Comparison of ENCODE assay signal across 10 cellular contexts in the genomic region with DNA sequence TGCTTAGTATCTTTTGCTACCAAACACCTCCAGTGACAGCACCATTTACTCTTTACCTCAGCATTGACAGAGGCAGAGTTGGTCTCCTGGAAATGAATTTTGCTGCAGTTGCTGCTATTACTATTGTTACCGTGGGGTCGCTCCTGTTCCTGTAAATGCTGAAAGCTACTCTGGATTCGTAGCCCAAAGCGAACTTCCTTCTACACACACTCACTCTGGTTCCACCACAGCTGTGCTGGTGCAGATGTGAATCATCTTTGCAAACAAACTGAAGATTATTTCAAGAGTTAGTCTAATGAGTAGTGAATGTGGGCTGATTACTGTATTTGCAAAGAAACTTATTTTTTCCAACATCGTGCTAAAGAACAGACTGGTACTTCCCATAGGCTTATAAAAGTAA.
A peak's percentile ranks its signal among the peaks of the same experiment; 100 is the strongest.
DNase-seq lines count a peak whose midpoint lies in the region; ATAC-seq, FAIRE-seq and TF ChIP-seq lines count a peak whose summit lies in the region.
"Had no signal": no experiment of that assay in that cellular context is flagged by ENCODE, and none has a peak within 500 bp of the region (broad histone marks: within the 10 kb centered on the region; RNA-seq: fewer than 3 reads in every experiment).

No MANE protein-coding gene starts in this region.

- no peaks in the 10 kb centered on the region for H3K36me3 ChIP-seq in BJ (ENCODE audit: control insufficient read depth, insufficient read depth, low read length)
- H3K36me3 ChIP-seq: pancreas had no signal

- H3K4me3 ChIP-seq in BJ (ENCODE audit: low read depth, low read length) (no peak overlapping the region), fibroblast of mammary gland (ENCODE audit: control insufficient read depth, low read depth, low read length) (no peak overlapping the region)
- H3K4me3 ChIP-seq: pancreas had no signal

- H3K27me3 ChIP-seq in BJ (ENCODE audit: control insufficient read depth, insufficient read depth, low read length), result no peaks in the 10 kb centered on the region
- H3K27me3 ChIP-seq: pancreas had no signal

- no peak for FAIRE-seq in frontal cortex (lab: Jason Lieb, UNC)
- FAIRE-seq: pancreas had no signal

- peak; percentile 64 for DNase-seq in BJ (ENCODE audit: low read depth)
- peak; percentile 12 for DNase-seq in NCI-H748 treated with DMSO at 0.1 percent for 48 hours (lab: John Stamatoyannopoulos, UW)
- DNase-seq in fibroblast of mammary gland (ENCODE audit: low read depth), result peak; percentile 78
- DNase-seq in glomerular visceral epithelial cell (ENCODE audit: extremely low spot score), result no peak
- no peak for DNase-seq in NCI-H1436 treated with DMSO at 0.1 percent for 48 hours (lab: John Stamatoyannopoulos, UW)
- no peak for DNase-seq in NCI-H1092 treated with DMSO at 0.1 percent for 48 hours (lab: John Stamatoyannopoulos, UW)
- no peak for DNase-seq in frontal cortex (ENCODE audit: low spot score in 2 of 2)
- DNase-seq: activated CD4-positive, alpha-beta memory T cell treated with anti-CD3 and anti-CD28 coated beads, Interleukin-2, amount 10 ng/mL, durations not matched to agents 7 days and 5 days; pancreas had no signal

- TF ChIP-seq CTCF in BJ (IDR thresholded peaks at IDR 0.05; ENCODE audit: insufficient read depth, low read depth, low read length) (peak; percentile 48), fibroblast of mammary gland (conservative IDR thresholded peaks at IDR 0.05; ENCODE audit: control insufficient read depth, insufficient read depth, low read depth, low read length) (peak; percentile 12)

- CTCF ChIA-PET in BJ (lab: Yijun Ruan, JAX), result interaction anchor here (0.6 to 0.9 kb wide), 2 partner anchors 31 to 118 kb away, joined by 3 read pairs; no protein-coding TSS in a partner anchor

- POLR2A ChIA-PET in BJ (lab: Charles Lee), result interaction anchor here (0.6 kb wide), 1 partner anchor 16 kb away, joined by 4 read pairs; no protein-coding TSS in a partner anchor

- peak; percentile 38 for ATAC-seq in GM21515 (IDR thresholded peaks at IDR 0.05; ENCODE audit: unreplicated experiment)
- ATAC-seq: pancreas had no signal

Comparison
In these comparisons a context has a peak if more than half of its experiments do, and no peak if none do; other contexts are left out.
1. DNase-seq: peak in BJ (single experiment), NCI-H748 treated with DMSO at 0.1 percent for 48 hours (single experiment) and fibroblast of mammary gland (single experiment); none in glomerular visceral epithelial cell (single experiment), NCI-H1436 treated with DMSO at 0.1 percent for 48 hours (single experiment), NCI-H1092 treated with DMSO at 0.1 percent for 48 hours (single experiment) and frontal cortex (0 of 2).